ENCODE assay signal across 12 cellular contexts in genomic region chr3:38168988-38169363, GRCh38. TPM values are rescaled to one million over a fixed set of nuclear protein-coding genes. Genes with fewer than 3 reads are reported as not detected.
DNase-seq lines count a peak whose midpoint lies in the region; ATAC-seq and TF ChIP-seq lines count a peak whose summit lies in the region.
"Had no signal": no experiment of that assay in that cellular context is flagged by ENCODE, and none has a peak within 500 bp of the region (broad histone marks: within the 10 kb centered on the region; RNA-seq: fewer than 3 reads in every experiment).

No MANE protein-coding gene starts in this region.

- CTCF ChIA-PET in activated CD4-positive, alpha-beta memory T cell treated with anti-CD3 and anti-CD28 coated beads, Interleukin-2, amount 10 ng/mL, durations not matched to agents 7 days and 5 days (lab: Charles Lee), result no interaction called here

- intact Hi-C loops in heart left ventricle (cut with DNase I), result no loop called here

- peak overlapping the region; percentile 13 for H3K4me3 ChIP-seq in AG09309 (ENCODE audit: control insufficient read depth, low read depth, low read length)
- H3K4me3 ChIP-seq in heart left ventricle, result no peak overlapping the region
- H3K4me3 ChIP-seq: lung had no signal

- no peaks in the 10 kb centered on the region for H3K27me3 ChIP-seq in heart left ventricle

- POLR2A ChIA-PET in activated CD4-positive, alpha-beta memory T cell treated with anti-CD3 and anti-CD28 coated beads, Interleukin-2, amount 10 ng/mL, durations not matched to agents 7 days and 5 days (lab: Charles Lee), result no interaction called here

- WGBS in heart left ventricle, 4 donors, result 84 to 90% (median 87%) methylated on average over 1 of the region's 1 CpG

- H3K4me1 Mint-ChIP-seq in activated CD4-positive, alpha-beta memory T cell treated with anti-CD3 and anti-CD28 coated beads, Interleukin-2, amount 10 ng/mL, durations not matched to agents 7 days and 5 days, result peaks cover 74% of the 10 kb centered on the region

- H3K27ac Mint-ChIP-seq in activated CD4-positive, alpha-beta memory T cell treated with anti-CD3 and anti-CD28 coated beads, Interleukin-2, amount 10 ng/mL, durations not matched to agents 7 days and 5 days, result peak overlapping the region; percentile 3
- H3K27ac Mint-ChIP-seq: activated naive CD8-positive, alpha-beta T cell treated with anti-CD3 and anti-CD28 coated beads, Interleukin-2, amount 10 ng/mL, durations not matched to agents 7 days and 5 days had no signal

- no peaks in the 10 kb centered on the region for H3K27me3 Mint-ChIP-seq in activated CD4-positive, alpha-beta memory T cell treated with anti-CD3 and anti-CD28 coated beads, Interleukin-2, amount 10 ng/mL, durations not matched to agents 7 days and 5 days
- H3K27me3 Mint-ChIP-seq: activated naive CD8-positive, alpha-beta T cell treated with anti-CD3 and anti-CD28 coated beads, Interleukin-2, amount 10 ng/mL, durations not matched to agents 7 days and 5 days had no signal

- no peaks in the 10 kb centered on the region for H3K9me3 ChIP-seq in heart left ventricle

- no peaks in the 10 kb centered on the region for H3K9me3 Mint-ChIP-seq in activated CD4-positive, alpha-beta memory T cell treated with anti-CD3 and anti-CD28 coated beads, Interleukin-2, amount 10 ng/mL, durations not matched to agents 7 days and 5 days
- H3K9me3 Mint-ChIP-seq: activated naive CD8-positive, alpha-beta T cell treated with anti-CD3 and anti-CD28 coated beads, Interleukin-2, amount 10 ng/mL, durations not matched to agents 7 days and 5 days had no signal

- no peak overlapping the region for H3K4me3 Mint-ChIP-seq in activated CD4-positive, alpha-beta memory T cell treated with anti-CD3 and anti-CD28 coated beads, Interleukin-2, amount 10 ng/mL, durations not matched to agents 7 days and 5 days
- H3K4me3 Mint-ChIP-seq: activated naive CD8-positive, alpha-beta T cell treated with anti-CD3 and anti-CD28 coated beads, Interleukin-2, amount 10 ng/mL, durations not matched to agents 7 days and 5 days had no signal

- TF ChIP-seq CTCF in AG09309 (IDR thresholded peaks at IDR 0.05; ENCODE audit: control insufficient read depth, insufficient read depth, low read depth, low read length, missing control alignments) (no peak), heart left ventricle (IDR thresholded peaks at IDR 0.05) (no peak)

- ATAC-seq in heart left ventricle, result no peak

- no peak for TF ChIP-seq POLR2A in heart left ventricle (IDR thresholded peaks at IDR 0.05)

- peaks cover 28% of the 10 kb centered on the region for H3K36me3 Mint-ChIP-seq in activated CD4-positive, alpha-beta memory T cell treated with anti-CD3 and anti-CD28 coated beads, Interleukin-2, amount 10 ng/mL, durations not matched to agents 7 days and 5 days (ENCODE audit: low read depth)

- no peak overlapping the region for H3K27ac ChIP-seq in heart left ventricle

- peaks cover 0 to 54% (median 15%) of the 10 kb centered on the region in 12 donors for H3K4me1 ChIP-seq in heart left ventricle

- no peaks in the 10 kb centered on the region for H3K36me3 ChIP-seq in heart left ventricle

- DNase-seq in AG09309 (ENCODE audit: low read depth), result no peak
- DNase-seq in HCEC 1CT, result peak; percentile 67
- no peak for DNase-seq in activated CD4-positive, alpha-beta memory T cell treated with anti-CD3 and anti-CD28 coated beads, Interleukin-2, amount 10 ng/mL, durations not matched to agents 7 days and 5 days
- peak; percentile 52 for DNase-seq in iris pigment epithelial cell (ENCODE audit: low read depth)
- DNase-seq in heart left ventricle, result no peak
- DNase-seq in medulla oblongata (ENCODE audit: extremely low spot score), result no peak
- DNase-seq in NCI-H69 (lab: John Stamatoyannopoulos, UW), result no peak
- DNase-seq in effector CD4-positive, alpha-beta T cell, result no peak
- DNase-seq: activated naive CD8-positive, alpha-beta T cell treated with anti-CD3 and anti-CD28 coated beads, Interleukin-2, amount 10 ng/mL, durations not matched to agents 7 days and 5 days; NCI-H1436 treated with DMSO at 0.1 percent for 48 hours; NCI-H524 treated with DMSO at 0.1 percent for 48 hours had no signal

RNA-seq across cellular contexts. Expression of gene OXSR1, which starts 3.6 kb away (rescaled TPM):
- 10 to 100 TPM; 67.5 to 71.3 TPM for total RNA-seq in activated CD4-positive, alpha-beta memory T cell treated with anti-CD3 and anti-CD28 coated beads, Interleukin-2, amount 10 ng/mL, durations not matched to agents 7 days and 5 days
- 10 to 100 TPM; 21.4 to 38.3 (median 31.7) TPM for total RNA-seq in heart left ventricle
- 10 to 100 TPM; 10.4 to 32.6 TPM for polyA plus RNA-seq in heart left ventricle

RNA-seq across cellular contexts. Expression of gene MYD88, which starts 30.5 kb away (rescaled TPM):
- total RNA-seq in activated CD4-positive, alpha-beta memory T cell treated with anti-CD3 and anti-CD28 coated beads, Interleukin-2, amount 10 ng/mL, durations not matched to agents 7 days and 5 days, result 10 to 100 TPM; 87.9 to 91.3 TPM
- 10 to 100 TPM in 3 of 9 donors, 1 to 10 TPM in 6; 5.4 to 47.2 (median 8.2) TPM for total RNA-seq in heart left ventricle
- polyA plus RNA-seq in heart left ventricle, result 10 to 100 TPM in 1 of 2 donors, 1 to 10 TPM in 1; 3.7 to 11.7 TPM

RNA-seq across cellular contexts. Expression of gene ACAA1, which starts 32.0 kb away (rescaled TPM):
- 10 to 100 TPM; 76.8 to 77.5 TPM for total RNA-seq in activated CD4-positive, alpha-beta memory T cell treated with anti-CD3 and anti-CD28 coated beads, Interleukin-2, amount 10 ng/mL, durations not matched to agents 7 days and 5 days
- total RNA-seq in heart left ventricle, result 100 to 1,000 TPM in 7 of 9 donors, 10 to 100 TPM in 2; 84.4 to 139 (median 105) TPM
- 100 to 1,000 TPM in 1 of 2 donors, 10 to 100 TPM in 1; 62.7 to 136 TPM for polyA plus RNA-seq in heart left ventricle

Comparison
In these comparisons a context has a peak if more than half of its experiments do, and no peak if none do; other contexts are left out.
1. DNase-seq: peak in HCEC 1CT (single experiment) and iris pigment epithelial cell (single experiment); none in AG09309 (single experiment), activated CD4-positive, alpha-beta memory T cell treated with anti-CD3 and anti-CD28 coated beads, Interleukin-2, amount 10 ng/mL, durations not matched to agents 7 days and 5 days (single experiment), heart left ventricle (0 of 5), medulla oblongata (single experiment), NCI-H69 (single experiment) and effector CD4-positive, alpha-beta T cell (single experiment).